ENCODE assay signal across 8 cellular contexts in genomic region chr5:83076742-83077661, GRCh38. TPM values are rescaled to one million over a fixed set of nuclear protein-coding genes. Genes with fewer than 3 reads are reported as not detected.
DNase-seq lines count a peak whose midpoint lies in the region; ATAC-seq, FAIRE-seq and TF ChIP-seq lines count a peak whose summit lies in the region.

TSS of gene TMEM167A (minus strand) at chr5:83077394. CDS start at chr5:83077323, 71 bp downstream.
TSS of gene XRCC4 (plus strand) at chr5:83077547. CDS start at chr5:83104920, 27,373 bp downstream.

- H3K27me3 ChIP-seq in endothelial cell of umbilical vein (ENCODE audit: control insufficient read depth in 2 of 2, insufficient read depth in 2 of 2, low read length in 2 of 2): no peaks in the 10 kb centered on the region

- H3K79me2 ChIP-seq in OCI-LY7 (ENCODE audit: insufficient read depth, low read depth, low read length) (peaks cover 81% of the 10 kb centered on the region), endothelial cell of umbilical vein (ENCODE audit: control insufficient read depth, insufficient read depth, low read length) (peaks cover 48% of the 10 kb centered on the region)

- no peaks in the 10 kb centered on the region for H3K9me3 ChIP-seq in OCI-LY7 (ENCODE audit: low read length)
- H3K9me3 ChIP-seq in endothelial cell of umbilical vein (replicated peaks; ENCODE audit: control insufficient read depth, insufficient read depth, low read length): no peaks in the 10 kb centered on the region

- H3K27ac ChIP-seq in OCI-LY7 (ENCODE audit: low read depth, low read length, poor library complexity, severe bottlenecking) (peak within 1 kb of the TSS; percentile 76), endothelial cell of umbilical vein (ENCODE audit: insufficient read depth, low read depth, low read length) (peak within 1 kb of the TSS; percentile 85)

- H4K20me1 ChIP-seq in OCI-LY7 (ENCODE audit: insufficient read depth, low read length) (no peaks in the 10 kb centered on the region), endothelial cell of umbilical vein (replicated peaks; ENCODE audit: control insufficient read depth, extremely low read depth, insufficient read depth, low read length) (no peaks in the 10 kb centered on the region)

- H3K4me1 ChIP-seq in OCI-LY7 (ENCODE audit: insufficient read depth, low read length, poor library complexity, severe bottlenecking): peaks cover 14% of the 10 kb centered on the region
- H3K4me1 ChIP-seq in endothelial cell of umbilical vein (ENCODE audit: control insufficient read depth, extremely low read depth, insufficient read depth, low read length): peaks cover 14% of the 10 kb centered on the region

- intact Hi-C loops in OCI-LY7 (cut with micrococcal nuclease; ENCODE audit: unreplicated experiment) (loop anchor here (5.0 kb wide), 1 partner anchor 1105 kb away; the partner anchor contains the start of gene ATG10), endothelial cell of umbilical vein (cut with micrococcal nuclease) (loop anchor here (1.0 to 10.0 kb wide), 6 partner anchors 19 to 724 kb away; no protein-coding TSS in a partner anchor)

- dilution Hi-C loops in endothelial cell of umbilical vein (cut with MboI; ENCODE audit: extremely low pct_ligation_motif_present, low sequenced_read_pairs): no loop called here

- TF ChIP-seq CTCF in D721Med (IDR thresholded peaks at IDR 0.05; ENCODE audit: insufficient read depth, missing control alignments) (no peak), OCI-LY7 (conservative IDR thresholded peaks at IDR 0.05; ENCODE audit: low read length) (no peak), endothelial cell of umbilical vein (IDR thresholded peaks at IDR 0.05; ENCODE audit: extremely low read depth in 1 of 2, insufficient read depth in 1 of 2, low read depth in 1 of 2, low read length in 2 of 2) (no peak)

- DNase-seq in D721Med (ENCODE audit: insufficient read length, low spot score) (peak; percentile 37), HuH-7.5 (ENCODE audit: low spot score) (peak; percentile 54), OCI-LY7 (ENCODE audit: low spot score) (peak; percentile 99), activated T-cell treated with anti-CD3 and anti-CD28 coated beads for 1 hour (ENCODE audit: low read depth) (peak; percentile 82), endothelial cell of umbilical vein (ENCODE audit: low read depth, low spot score) (peak; percentile 97), midbrain (lab: John Stamatoyannopoulos, UW) (peak; percentile 99)
- DNase-seq in stimulated activated CD8-positive, alpha-beta memory T cell treated with anti-CD3 and anti-CD28 coated beads, Interleukin-2, amount 100 ng/mL, for 1 hour (ENCODE audit: low read depth in 2 of 2): peak; percentile 85 to 87

- peak; percentile 77 for TF ChIP-seq POLR2A in endothelial cell of umbilical vein (IDR thresholded peaks at IDR 0.05; ENCODE audit: low read depth, low read length)

- ATAC-seq in GM21526 (IDR thresholded peaks at IDR 0.05; ENCODE audit: low FRiP score, unreplicated experiment): peak; percentile 98

- peak within 1 kb of the TSS; percentile 84 for H3K9ac ChIP-seq in endothelial cell of umbilical vein (replicated peaks; ENCODE audit: extremely low read depth, insufficient read depth, low read length)

- CTCF ChIA-PET in OCI-LY7 (lab: Charles Lee; ENCODE audit: unreplicated experiment) (no interaction called here), endothelial cell of umbilical vein (lab: Charles Lee) (interaction anchor here (0.9 to 1.0 kb wide), 4 partner anchors 14 to 353 kb away, joined by 3 to 4 read pairs (median 3); no protein-coding TSS in a partner anchor)

- FAIRE-seq in D721Med (lab: Jason Lieb, UNC) (peak; percentile 35), endothelial cell of umbilical vein (lab: Jason Lieb, UNC) (peak; percentile 98)

- H2AFZ ChIP-seq in OCI-LY7 (ENCODE audit: low read length) (peak within 1 kb of the TSS; percentile 74; the same call in 1 of the 2 replicates), endothelial cell of umbilical vein (ENCODE audit: low read depth, low read length) (peak within 1 kb of the TSS; percentile 99)

- H3K4me2 ChIP-seq in OCI-LY7 (ENCODE audit: low read length): peak within 1 kb of the TSS; percentile 89
- H3K4me2 ChIP-seq in endothelial cell of umbilical vein (ENCODE audit: insufficient read depth, low read length): peak within 1 kb of the TSS; percentile 95

- BruUV-seq in OCI-LY7 (replicated peaks; lab: Mats Ljungman, UMichigan) (TSS peak; percentile 75), endothelial cell of umbilical vein (replicated peaks; lab: Mats Ljungman, UMichigan) (TSS peak; percentile 67)

- H3K4me3 ChIP-seq in OCI-LY7 (ENCODE audit: low read depth, low read length, poor library complexity, severe bottlenecking) (peak within 1 kb of the TSS; percentile 80), endothelial cell of umbilical vein (replicated peaks in 1 of 3; ENCODE audit: insufficient read depth in 1 of 3, low read depth in 1 of 3, low read length in 3 of 3) (peak within 1 kb of the TSS; percentile 69 to 98 (median 93))

- H3K36me3 ChIP-seq in OCI-LY7 (ENCODE audit: insufficient read depth, low read length): peaks cover 30% of the 10 kb centered on the region
- no peaks in the 10 kb centered on the region for H3K36me3 ChIP-seq in endothelial cell of umbilical vein (ENCODE audit: control insufficient read depth in 2 of 2, extremely low read depth in 1 of 2, insufficient read depth in 2 of 2, low read length in 2 of 2)

- H3K9me2 ChIP-seq in OCI-LY7 (ENCODE audit: insufficient read depth, low read length): no peaks in the 10 kb centered on the region

- H3K9me1 ChIP-seq in endothelial cell of umbilical vein (replicated peaks; ENCODE audit: control insufficient read depth, extremely low read depth, insufficient read depth, low read length): no peaks in the 10 kb centered on the region

- POLR2A ChIA-PET in OCI-LY7 (lab: Charles Lee) (interaction anchor here (0.7 to 1.7 kb wide), 12 partner anchors 11 to 58 kb away, joined by 3 to 8 read pairs (median 3); no protein-coding TSS in a partner anchor), endothelial cell of umbilical vein (lab: Charles Lee) (no interaction called here)

TF ChIP-seq in endothelial cell of umbilical vein, 7 proteins besides CTCF, POLR2A, EP300 and RAD21:
- TF ChIP-seq FOS (IDR thresholded peaks at IDR 0.05; ENCODE audit: borderline replicate concordance, insufficient read depth, low read length): no peak
- TF ChIP-seq POLR2AphosphoS5 (IDR thresholded peaks at IDR 0.05; ENCODE audit: insufficient read depth, low read depth, low read length): peak; percentile 84
- TF ChIP-seq MYC (IDR thresholded peaks at IDR 0.05; ENCODE audit: low read depth, low read length): peak; percentile 1
TF ChIP-seq in endothelial cell of umbilical vein: peak in this region for 2.

RNA-seq across cellular contexts. Expression of gene TMEM167A, which starts in this region (rescaled TPM):
- 17.6 and 20.4 TPM in 2 replicates for total RNA-seq in OCI-LY7 (2014; rRNA removed; shearing (Covaris generic))
- total RNA-seq in OCI-LY7 (2022): 55.7 and 56.4 TPM in 2 replicates
- total RNA-seq in endothelial cell of umbilical vein: 64.4 and 69.4 TPM in 2 replicates
- 13.6 and 20.2 TPM in 2 replicates for polyA plus RNA-seq in endothelial cell of umbilical vein
- polyA plus RNA-seq in endothelial cell of umbilical vein (2011; cell fraction: cytosol; rRNA removed): 21.5 and 23.4 TPM in 2 replicates
- polyA plus RNA-seq in endothelial cell of umbilical vein (2011; cell fraction: nucleus; rRNA removed): 8.9 and 16.7 TPM in 2 replicates
- polyA plus RNA-seq in endothelial cell of umbilical vein (2012): 47.1 and 81.3 TPM in 2 replicates
- polyA minus RNA-seq in endothelial cell of umbilical vein: 20.7 and 22.0 TPM in 2 replicates
- 12.9 TPM for polyA minus RNA-seq in endothelial cell of umbilical vein (2011; cell fraction: cytosol; rRNA and poly(A)+ RNA removed)
- polyA minus RNA-seq in endothelial cell of umbilical vein (2011; cell fraction: nucleus; rRNA and poly(A)+ RNA removed): 16.5 and 23.9 TPM in 2 replicates

RNA-seq across cellular contexts. Expression of gene XRCC4, which starts in this region (rescaled TPM):
- total RNA-seq in OCI-LY7 (2014; rRNA removed; shearing (Covaris generic)): 14.5 and 18.8 TPM in 2 replicates
- total RNA-seq in OCI-LY7 (2022): 23.3 and 24.3 TPM in 2 replicates
- 7.6 and 7.7 TPM in 2 replicates for total RNA-seq in endothelial cell of umbilical vein
- polyA plus RNA-seq in endothelial cell of umbilical vein: 0.94 and 1.3 TPM in 2 replicates
- 2.5 TPM in 2 replicates for polyA plus RNA-seq in endothelial cell of umbilical vein (2011; cell fraction: cytosol; rRNA removed)
- polyA plus RNA-seq in endothelial cell of umbilical vein (2011; cell fraction: nucleus; rRNA removed): 1.8 and 2.6 TPM in 2 replicates
- polyA plus RNA-seq in endothelial cell of umbilical vein (2012): 5.6 and 10.5 TPM in 2 replicates
- 1.0 and 1.6 TPM in 2 replicates for polyA minus RNA-seq in endothelial cell of umbilical vein
- not detected for polyA minus RNA-seq in endothelial cell of umbilical vein (2011; cell fraction: cytosol; rRNA and poly(A)+ RNA removed)
- polyA minus RNA-seq in endothelial cell of umbilical vein (2011; cell fraction: nucleus; rRNA and poly(A)+ RNA removed): 7.3 and 8.5 TPM in 2 replicates

Comparison
In these comparisons a context has a peak if more than half of its experiments do, and no peak if none do; other contexts are left out.
1. Peak in every context shown above with its lines: DNase-seq, ATAC-seq, H3K4me3 ChIP-seq and H3K27ac ChIP-seq.
2. DNase-seq: peak in every context shown above with its lines; median percentile 99 in OCI-LY7; 99 in midbrain; 97 in endothelial cell of umbilical vein; 86 in stimulated activated CD8-positive, alpha-beta memory T cell treated with anti-CD3 and anti-CD28 coated beads, Interleukin-2, amount 100 ng/mL, for 1 hour; 82 in activated T-cell treated with anti-CD3 and anti-CD28 coated beads for 1 hour; 54 in HuH-7.5; 37 in D721Med.